8 cellular contexts compared by ENCODE assay signal in the genomic region with DNA sequence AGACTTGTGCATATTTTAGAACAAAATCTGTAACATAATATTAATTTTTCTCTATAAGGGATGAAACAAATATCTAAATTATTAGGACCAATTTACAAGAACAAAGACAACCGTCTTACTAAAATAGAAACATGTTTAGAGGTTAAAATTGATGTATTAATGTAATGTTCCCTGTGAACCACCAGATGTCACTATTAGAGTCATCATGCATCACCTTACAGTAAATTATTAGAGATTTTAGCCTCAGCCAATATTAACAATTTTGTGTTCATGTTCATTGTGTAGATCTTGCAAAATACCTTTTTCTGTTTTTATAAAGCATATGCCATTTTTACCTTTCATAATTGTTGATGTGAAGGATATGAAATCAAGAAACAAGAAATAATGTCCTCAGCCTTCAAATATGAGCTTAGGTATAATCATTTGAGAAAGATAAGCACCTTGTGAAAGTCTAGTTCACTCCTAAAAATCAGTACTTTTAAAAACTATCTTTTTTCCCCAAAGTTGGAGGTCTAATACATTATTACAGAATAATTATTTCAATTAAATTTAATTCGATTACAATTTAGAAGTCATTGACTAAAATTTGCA.
A peak's percentile ranks its signal among the peaks of the same experiment; 100 is the strongest.
DNase-seq lines count a peak whose midpoint lies in the region; ATAC-seq, FAIRE-seq and TF ChIP-seq lines count a peak whose summit lies in the region.

No MANE protein-coding gene starts in this region.

- ATAC-seq in A549 (no peak), GM18519 (IDR thresholded peaks at IDR 0.05; ENCODE audit: low FRiP score, unreplicated experiment) (peak; percentile 80)
- ATAC-seq in stimulated activated naive B cell treated with anti-CD40 and anti-IgM and Interleukin-4, amounts not matched to agents 10 μg/mL and 1 μg/mL and 100 μg/mL, for 72 hours (replicated peaks): no peak

- H3K27me3 ChIP-seq in HL-60 (ENCODE audit: insufficient read depth, poor library complexity, severe bottlenecking) (no peaks in the 10 kb centered on the region), adipocyte (replicated peaks; ENCODE audit: control insufficient read depth, insufficient read depth, low read length) (no peaks in the 10 kb centered on the region), stomach (no peaks in the 10 kb centered on the region)

- DNase-seq in A549 (ENCODE audit: low read depth in 1 of 2, low spot score in 1 of 2) (peak; percentile 3 to 17), HL-60 (ENCODE audit: low read depth in 1 of 2, low spot score in 1 of 2) (peak in 1 of 2 experiments; percentile 3), adipocyte (ENCODE audit: low read depth) (peak; percentile 62), lung microvascular endothelial cell (ENCODE audit: low read depth in 2 of 2) (peak; percentile 33 to 48), stomach (no peak)
- no peak for DNase-seq in stimulated activated naive B cell treated with anti-CD40 and anti-IgM and Interleukin-4, amounts not matched to agents 10 μg/mL and 1 μg/mL and 100 μg/mL, for 72 hours
- DNase-seq in stimulated activated CD4-positive, alpha-beta T cell treated with anti-CD3 and anti-CD28 coated beads, Interleukin-4, amount 100 ng/mL, for 24 hours: no peak

- H3K4me3 ChIP-seq in A549 (no peak overlapping the region), HL-60 (replicated peaks; ENCODE audit: insufficient read depth, low read length) (no peak overlapping the region), adipocyte (ENCODE audit: low read length) (no peak overlapping the region), stomach (no peak overlapping the region)

- H3K4me1 ChIP-seq in A549 (no peaks in the 10 kb centered on the region), adipocyte (ENCODE audit: control insufficient read depth, insufficient read depth, low read length) (no peaks in the 10 kb centered on the region), stomach (no peaks in the 10 kb centered on the region)

- H3K36me3 ChIP-seq in adipocyte (ENCODE audit: control insufficient read depth, insufficient read depth, low read length, severe bottlenecking) (no peaks in the 10 kb centered on the region), stomach (no peaks in the 10 kb centered on the region)

- POLR2A ChIA-PET in A549 (lab: Yijun Ruan, JAX): no interaction called here

- TF ChIP-seq CTCF in A549 (IDR thresholded peaks at IDR 0.05): peak; percentile 69
- peak; percentile 38 for TF ChIP-seq CTCF in HL-60 (IDR thresholded peaks at IDR 0.05; ENCODE audit: insufficient read depth, low read length)
- peak in 3 of 7 experiments; percentile 4 to 49 (median 27) for TF ChIP-seq CTCF in stomach (IDR thresholded peaks at IDR 0.05)

- TF ChIP-seq POLR2A in A549 (IDR thresholded peaks at IDR 0.05; ENCODE audit: low read length) (no peak), stomach (IDR thresholded peaks at IDR 0.05) (no peak)

- CTCF ChIA-PET in A549 (lab: Yijun Ruan, JAX): interaction anchor here (0.6 to 3.6 kb wide), 27 partner anchors 9 to 1355 kb away, joined by 3 to 16 read pairs (median 4); no protein-coding TSS in a partner anchor

- H3K4me3 Mint-ChIP-seq in stimulated activated naive B cell treated with anti-CD40 and anti-IgM and Interleukin-4, amounts not matched to agents 10 μg/mL and 1 μg/mL and 100 μg/mL, for 72 hours: no peak overlapping the region

- intact Hi-C loops in stomach (cut with DNase I; ENCODE audit: low total_unique reads): no loop called here

- H3K9me3 ChIP-seq in A549: no peaks in the 10 kb centered on the region
- H3K9me3 ChIP-seq in adipocyte (ENCODE audit: control insufficient read depth, low read length): no peaks in the 10 kb centered on the region
- H3K9me3 ChIP-seq in stomach: no peaks in the 10 kb centered on the region

- H3K9me3 Mint-ChIP-seq in stimulated activated naive B cell treated with anti-CD40 and anti-IgM and Interleukin-4, amounts not matched to agents 10 μg/mL and 1 μg/mL and 100 μg/mL, for 72 hours: no peaks in the 10 kb centered on the region

- H3K4me1 Mint-ChIP-seq in stimulated activated naive B cell treated with anti-CD40 and anti-IgM and Interleukin-4, amounts not matched to agents 10 μg/mL and 1 μg/mL and 100 μg/mL, for 72 hours: no peaks in the 10 kb centered on the region

- TF ChIP-seq RAD21 in A549 (conservative IDR thresholded peaks at IDR 0.05 in 1 of 2, IDR thresholded peaks at IDR 0.05 in 1 of 2): peak; percentile 73 to 74

- no peaks in the 10 kb centered on the region for H3K36me3 Mint-ChIP-seq in stimulated activated naive B cell treated with anti-CD40 and anti-IgM and Interleukin-4, amounts not matched to agents 10 μg/mL and 1 μg/mL and 100 μg/mL, for 72 hours

- TF ChIP-seq EP300 in A549 (IDR thresholded peaks at IDR 0.05) (no peak), stomach (IDR thresholded peaks at IDR 0.05) (no peak)

- H3K27ac ChIP-seq in A549 (no peak overlapping the region), HL-60 (replicated peaks) (no peak overlapping the region), stomach (no peak overlapping the region)

- FAIRE-seq in A549 (lab: Jason Lieb, UNC): no peak

- WGBS in A549 (ENCODE audit: missing lambda C conversion rate): 46% methylated on average over 2 of the region's 2 CpGs
- WGBS in stomach, 5 donors: 49 to 57% (median 54%) methylated on average over 2 of the region's 2 CpGs

- H3K9ac ChIP-seq in adipocyte (ENCODE audit: low read length): no peak overlapping the region

- H3K27me3 Mint-ChIP-seq in stimulated activated naive B cell treated with anti-CD40 and anti-IgM and Interleukin-4, amounts not matched to agents 10 μg/mL and 1 μg/mL and 100 μg/mL, for 72 hours: peaks cover 0 to 6% of the 10 kb centered on the region in 2 donors

- no peak overlapping the region for H3K4me2 ChIP-seq in A549

- no peak overlapping the region for H3K27ac Mint-ChIP-seq in stimulated activated naive B cell treated with anti-CD40 and anti-IgM and Interleukin-4, amounts not matched to agents 10 μg/mL and 1 μg/mL and 100 μg/mL, for 72 hours

TF ChIP-seq in A549, 52 proteins besides CTCF, POLR2A, EP300 and RAD21:
- TF ChIP-seq RCOR1 (IDR thresholded peaks at IDR 0.05; ENCODE audit: low read depth, low read length) (no peak), SMC3 (IDR thresholded peaks at IDR 0.05) (peak; percentile 83)

Comparison
In these comparisons a context has a peak if more than half of its experiments do, and no peak if none do; other contexts are left out.
1. DNase-seq: peak in A549 (2 of 2), adipocyte (single experiment) and lung microvascular endothelial cell (2 of 2); none in stomach (single experiment), stimulated activated naive B cell treated with anti-CD40 and anti-IgM and Interleukin-4, amounts not matched to agents 10 μg/mL and 1 μg/mL and 100 μg/mL, for 72 hours (single experiment) and stimulated activated CD4-positive, alpha-beta T cell treated with anti-CD3 and anti-CD28 coated beads, Interleukin-4, amount 100 ng/mL, for 24 hours (single experiment).